Comparison of ENCODE assay signal across 8 cellular contexts in genomic region chr19:6373813-6374108, GRCh38. TPM values are rescaled to one million over a fixed set of nuclear protein-coding genes. Genes with fewer than 3 reads are reported as not detected.
DNase-seq lines count a peak whose midpoint lies in the region; ATAC-seq lines count a peak whose summit lies in the region.

No MANE protein-coding gene starts in this region.

- CTCF ChIA-PET in activated CD4-positive, alpha-beta T cell treated with anti-CD3 and anti-CD28 coated beads for 36 hours (lab: Charles Lee), result interaction anchor here (0.6 kb wide), 1 partner anchor 37 kb away, joined by 3 read pairs; no protein-coding TSS in a partner anchor

- H3K27ac ChIP-seq in substantia nigra (ENCODE audit: low read depth, low read length, poor library complexity, severe bottlenecking), result peak overlapping the region; percentile 73

- peak overlapping the region; percentile 38 for H3K27ac Mint-ChIP-seq in activated CD4-positive, alpha-beta T cell treated with anti-CD3 and anti-CD28 coated beads for 36 hours
- H3K27ac Mint-ChIP-seq in activated T-helper 17 cell treated with anti-CD3 and anti-CD28 coated beads, Interleukin-2, amount 50 U/mL, for 72 hours, result peak overlapping the region; percentile 84
- H3K27ac Mint-ChIP-seq in immature natural killer cell, result peak overlapping the region; percentile 78 to 96 (median 92)

- H3K4me1 Mint-ChIP-seq in activated CD4-positive, alpha-beta T cell treated with anti-CD3 and anti-CD28 coated beads for 36 hours, result peaks cover 11% of the 10 kb centered on the region
- peaks cover 13% of the 10 kb centered on the region for H3K4me1 Mint-ChIP-seq in activated T-helper 17 cell treated with anti-CD3 and anti-CD28 coated beads, Interleukin-2, amount 50 U/mL, for 72 hours
- H3K4me1 Mint-ChIP-seq in immature natural killer cell, result peaks cover 17 to 18% of the 10 kb centered on the region in 2 donors

- ATAC-seq in activated CD4-positive, alpha-beta T cell treated with anti-CD3 and anti-CD28 coated beads for 36 hours, result no peak
- ATAC-seq in activated T-helper 17 cell treated with anti-CD3 and anti-CD28 coated beads, Interleukin-2, amount 50 U/mL, for 72 hours (replicated peaks), result no peak
- ATAC-seq in GM18511 (IDR thresholded peaks at IDR 0.05; ENCODE audit: unreplicated experiment) (no peak), GM21526 (IDR thresholded peaks at IDR 0.05; ENCODE audit: low FRiP score, unreplicated experiment) (no peak)

- H3K4me3 Mint-ChIP-seq in activated CD4-positive, alpha-beta T cell treated with anti-CD3 and anti-CD28 coated beads for 36 hours, result peak overlapping the region; percentile 80
- H3K4me3 Mint-ChIP-seq in activated T-helper 17 cell treated with anti-CD3 and anti-CD28 coated beads, Interleukin-2, amount 50 U/mL, for 72 hours, result peak overlapping the region; percentile 78
- peak overlapping the region; percentile 79 to 95 (median 92) for H3K4me3 Mint-ChIP-seq in immature natural killer cell

- no peaks in the 10 kb centered on the region for H3K27me3 Mint-ChIP-seq in activated CD4-positive, alpha-beta T cell treated with anti-CD3 and anti-CD28 coated beads for 36 hours
- H3K27me3 Mint-ChIP-seq in activated T-helper 17 cell treated with anti-CD3 and anti-CD28 coated beads, Interleukin-2, amount 50 U/mL, for 72 hours, result no peaks in the 10 kb centered on the region
- H3K27me3 Mint-ChIP-seq in immature natural killer cell (ENCODE audit: low read depth in 3 of 3), result peaks cover 3 to 6% (median 5%) of the 10 kb centered on the region in 3 donors

- POLR2A ChIA-PET in activated CD4-positive, alpha-beta T cell treated with anti-CD3 and anti-CD28 coated beads for 36 hours (lab: Charles Lee), result interaction anchor here (0.5 to 2.4 kb wide), 3 partner anchors 12 to 492 kb away, joined by 12 to 46 read pairs (median 13); partner anchors contain the start of genes CLPP and KHSRP

- no peak for DNase-seq in activated CD4-positive, alpha-beta T cell treated with anti-CD3 and anti-CD28 coated beads for 36 hours
- DNase-seq in activated CD4-positive, alpha-beta T cell treated with anti-CD3 and anti-CD28 coated beads for 4 hours, result no peak
- no peak for DNase-seq in immature natural killer cell
- DNase-seq in substantia nigra (lab: John Stamatoyannopoulos, UW), result peak in 4 of 49 donors; percentile 20 to 73 (median 42)
- no peak for DNase-seq in iPS-NIHi11 (ENCODE audit: low spot score)

- intact Hi-C loops in activated CD4-positive, alpha-beta T cell treated with anti-CD3 and anti-CD28 coated beads for 36 hours (cut with DNase I, micrococcal nuclease), result loop anchor here (1.0 to 10.0 kb wide), 21 partner anchors 20 to 1547 kb away; partner anchors contain the start of genes GTF2F1 (in 2 of the 2), VMAC (in 2 of the 2), DENND1C (in 1 of the 2) and GPR108 (in 1 of the 2)

- no peaks in the 10 kb centered on the region for H3K9me3 Mint-ChIP-seq in activated CD4-positive, alpha-beta T cell treated with anti-CD3 and anti-CD28 coated beads for 36 hours (ENCODE audit: low read depth)
- no peaks in the 10 kb centered on the region for H3K9me3 Mint-ChIP-seq in activated T-helper 17 cell treated with anti-CD3 and anti-CD28 coated beads, Interleukin-2, amount 50 U/mL, for 72 hours
- H3K9me3 Mint-ChIP-seq in immature natural killer cell, result no peaks in the 10 kb centered on the region

- H3K36me3 Mint-ChIP-seq in activated CD4-positive, alpha-beta T cell treated with anti-CD3 and anti-CD28 coated beads for 36 hours (ENCODE audit: low read depth), result peaks cover 13% of the 10 kb centered on the region
- H3K36me3 Mint-ChIP-seq in activated T-helper 17 cell treated with anti-CD3 and anti-CD28 coated beads, Interleukin-2, amount 50 U/mL, for 72 hours (ENCODE audit: low read depth), result peaks cover 21% of the 10 kb centered on the region
- peaks cover 0 to 7% (median 3%) of the 10 kb centered on the region in 3 donors for H3K36me3 Mint-ChIP-seq in immature natural killer cell

RNA-seq across cellular contexts. Expression of gene ALKBH7, which starts 1.2 kb away (rescaled TPM):
- total RNA-seq in activated CD4-positive, alpha-beta T cell treated with anti-CD3 and anti-CD28 coated beads for 36 hours, result 10 to 100 TPM; 22.8 to 44.7 TPM
- 10 to 100 TPM; 41.1 to 69.7 TPM for total RNA-seq in activated T-helper 17 cell treated with anti-CD3 and anti-CD28 coated beads, Interleukin-2, amount 50 U/mL, for 72 hours
- 10 to 100 TPM; 47.6 to 96.4 (median 51.4) TPM for polyA plus RNA-seq in immature natural killer cell

RNA-seq across cellular contexts. Expression of gene PSPN, which starts 2.0 kb away (rescaled TPM):
- 1 to 10 TPM; 1.4 to 1.8 TPM for total RNA-seq in activated CD4-positive, alpha-beta T cell treated with anti-CD3 and anti-CD28 coated beads for 36 hours
- 1 to 10 TPM; 1.9 to 2.8 TPM for total RNA-seq in activated T-helper 17 cell treated with anti-CD3 and anti-CD28 coated beads, Interleukin-2, amount 50 U/mL, for 72 hours
- under 1 TPM; 0.28 to 0.73 (median 0.65) TPM for polyA plus RNA-seq in immature natural killer cell

RNA-seq across cellular contexts. Expression of gene CLPP, which starts 12.4 kb away (rescaled TPM):
- 100 to 1,000 TPM; 197 to 245 TPM for total RNA-seq in activated CD4-positive, alpha-beta T cell treated with anti-CD3 and anti-CD28 coated beads for 36 hours
- 100 to 1,000 TPM; 153 to 217 TPM for total RNA-seq in activated T-helper 17 cell treated with anti-CD3 and anti-CD28 coated beads, Interleukin-2, amount 50 U/mL, for 72 hours
- polyA plus RNA-seq in immature natural killer cell, result 100 to 1,000 TPM; 102 to 184 (median 119) TPM

RNA-seq across cellular contexts. Expression of gene GTF2F1, which starts 19.2 kb away (rescaled TPM):
- total RNA-seq in activated CD4-positive, alpha-beta T cell treated with anti-CD3 and anti-CD28 coated beads for 36 hours, result 10 to 100 TPM; 60.9 to 78.5 TPM
- total RNA-seq in activated T-helper 17 cell treated with anti-CD3 and anti-CD28 coated beads, Interleukin-2, amount 50 U/mL, for 72 hours, result 10 to 100 TPM; 53.8 to 56.1 TPM
- polyA plus RNA-seq in immature natural killer cell, result 10 to 100 TPM; 11.0 to 29.8 (median 11.5) TPM

RNA-seq across cellular contexts. Expression of gene ACER1, which starts 40.3 kb away (rescaled TPM):
- not detected for total RNA-seq in activated CD4-positive, alpha-beta T cell treated with anti-CD3 and anti-CD28 coated beads for 36 hours
- not detected for total RNA-seq in activated T-helper 17 cell treated with anti-CD3 and anti-CD28 coated beads, Interleukin-2, amount 50 U/mL, for 72 hours
- polyA plus RNA-seq in immature natural killer cell, result under 1 TPM in 2 of 3 donors, not detected in 1; 0.54 to 0.63 TPM

Comparison
In these comparisons a context has a peak if more than half of its experiments do, and no peak if none do; other contexts are left out.
1. H3K27ac Mint-ChIP-seq: peak in every context shown above with its lines; median percentile 92 in immature natural killer cell; 84 in activated T-helper 17 cell treated with anti-CD3 and anti-CD28 coated beads, Interleukin-2, amount 50 U/mL, for 72 hours; 38 in activated CD4-positive, alpha-beta T cell treated with anti-CD3 and anti-CD28 coated beads for 36 hours.